Comparison of ENCODE assay signal across 18 cellular contexts in the genomic region with DNA sequence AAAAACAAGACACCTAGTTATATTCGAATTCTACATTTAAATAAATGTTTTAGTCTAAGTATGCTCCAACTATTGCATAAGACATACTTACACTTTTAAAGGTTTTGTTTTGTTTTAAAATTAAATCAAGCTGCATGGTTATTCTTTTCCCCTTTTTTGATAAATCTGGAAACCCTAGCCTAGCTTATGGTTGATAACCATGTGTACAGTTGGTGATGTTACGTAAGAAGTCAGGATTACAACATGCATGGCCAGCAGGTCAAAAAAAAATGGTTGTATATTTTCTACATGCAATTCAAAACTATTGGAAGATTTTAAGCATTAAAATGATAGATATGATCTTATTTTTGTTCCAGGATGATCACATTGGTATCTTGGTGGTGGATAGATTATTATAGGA.
A peak's percentile ranks its signal among the peaks of the same experiment; 100 is the strongest.
DNase-seq lines count a peak whose midpoint lies in the region; FAIRE-seq and TF ChIP-seq lines count a peak whose summit lies in the region.
"Had no signal": no experiment of that assay in that cellular context is flagged by ENCODE, and none has a peak within 500 bp of the region (broad histone marks: within the 10 kb centered on the region; RNA-seq: fewer than 3 reads in every experiment).

No MANE protein-coding gene starts in this region.

- H3K36me3 ChIP-seq in breast epithelium = no peaks in the 10 kb centered on the region
- H3K36me3 ChIP-seq in bronchial epithelial cell (ENCODE audit: control insufficient read depth, insufficient read depth, low read length) = no peaks in the 10 kb centered on the region
- H3K36me3 ChIP-seq: BLaER1 treated with 17β-estradiol and CSF1 and Interleukin-3, amounts not matched to agents 10 nM and 100 nM had no signal

- no peaks in the 10 kb centered on the region for H3K27me3 Mint-ChIP-seq in MCF 10A (ENCODE audit: insufficient read depth, unreplicated experiment)
- no peaks in the 10 kb centered on the region for H3K27me3 Mint-ChIP-seq in activated T-helper 1 cell treated with anti-CD3 and anti-CD28 coated beads, Interleukin-12 subunit alpha, Interleukin-12 subunit beta, Interleukin-2, Interleukin-4 antibody, amounts not matched to agents 30 ng/mL and 10 ng/mL and 1 ng/mL, durations not matched to agents 14 hours and 24 hours and 36 hours (ENCODE audit: insufficient read depth)
- H3K27me3 Mint-ChIP-seq: CD8-positive, alpha-beta memory T cell had no signal

- FAIRE-seq in bronchial epithelial cell (lab: Jason Lieb, UNC) = no peak

- no peak overlapping the region for H3K27ac Mint-ChIP-seq in MCF 10A (ENCODE audit: low read depth, unreplicated experiment)
- no peak overlapping the region for H3K27ac Mint-ChIP-seq in activated T-helper 1 cell treated with anti-CD3 and anti-CD28 coated beads, Interleukin-12 subunit alpha, Interleukin-12 subunit beta, Interleukin-2, Interleukin-4 antibody, amounts not matched to agents 30 ng/mL and 10 ng/mL and 1 ng/mL, durations not matched to agents 14 hours and 24 hours and 36 hours
- H3K27ac Mint-ChIP-seq: CD8-positive, alpha-beta memory T cell; HFFc6 had no signal

- intact Hi-C loops in MCF 10A (cut with micrococcal nuclease) = no loop called here
- intact Hi-C loops in breast epithelium (cut with DNase I; ENCODE audit: low total_unique reads) = no loop called here
- intact Hi-C loops in activated T-helper 1 cell treated with anti-CD3 and anti-CD28 coated beads, Interleukin-12 subunit alpha, Interleukin-12 subunit beta, Interleukin-2, Interleukin-4 antibody, amounts not matched to agents 30 ng/mL and 10 ng/mL and 1 ng/mL, durations not matched to agents 14 hours and 24 hours and 36 hours (cut with micrococcal nuclease) = no loop called here

- TF ChIP-seq POLR2A in breast epithelium (IDR thresholded peaks at IDR 0.05) = no peak

- no peaks in the 10 kb centered on the region for H3K36me3 Mint-ChIP-seq in MCF 10A (ENCODE audit: insufficient read depth, unreplicated experiment)
- H3K36me3 Mint-ChIP-seq in activated T-helper 1 cell treated with anti-CD3 and anti-CD28 coated beads, Interleukin-12 subunit alpha, Interleukin-12 subunit beta, Interleukin-2, Interleukin-4 antibody, amounts not matched to agents 30 ng/mL and 10 ng/mL and 1 ng/mL, durations not matched to agents 14 hours and 24 hours and 36 hours (ENCODE audit: low read depth) = no peaks in the 10 kb centered on the region
- H3K36me3 Mint-ChIP-seq: CD8-positive, alpha-beta memory T cell had no signal

- DNase-seq in MCF 10A (ENCODE audit: unreplicated experiment) (peak; percentile 40), breast epithelium (ENCODE audit: low spot score in 2 of 2) (no peak), NCI-H226 (peak; percentile 40), bronchial epithelial cell (ENCODE audit: low read depth) (peak; percentile 0), foreskin fibroblast (peak; percentile 33 to 52), GDM1 (lab: John Stamatoyannopoulos, UW) (no peak), substantia nigra (lab: John Stamatoyannopoulos, UW) (no peak)
- DNase-seq in activated T-helper 1 cell treated with anti-CD3 and anti-CD28 coated beads, Interleukin-12 subunit alpha, Interleukin-12 subunit beta, Interleukin-2, Interleukin-4 antibody, amounts not matched to agents 30 ng/mL and 10 ng/mL and 1 ng/mL, durations not matched to agents 14 hours and 24 hours and 36 hours (ENCODE audit: low spot score) = no peak
- DNase-seq: CD8-positive, alpha-beta memory T cell; HFFc6; Kasumi-1; NCI-H1436; NCI-H2029; NCI-H2171 treated with DMSO at 0.1 percent for 48 hours; NCI-H510A treated with DMSO at 0.1 percent for 48 hours; NCI-H82; RPMI8226 had no signal

- H3K4me3 ChIP-seq in breast epithelium = no peak overlapping the region
- H3K4me3 ChIP-seq in bronchial epithelial cell (ENCODE audit: low read depth, low read length) = no peak overlapping the region
- H3K4me3 ChIP-seq in foreskin fibroblast (ENCODE audit: low read depth in 1 of 2, low read length in 2 of 2) = no peak overlapping the region
- H3K4me3 ChIP-seq: BLaER1 treated with 17β-estradiol and CSF1 and Interleukin-3, amounts not matched to agents 10 nM and 100 nM had no signal

- H3K4me3 Mint-ChIP-seq in MCF 10A (ENCODE audit: unreplicated experiment) = no peak overlapping the region
- H3K4me3 Mint-ChIP-seq in activated T-helper 1 cell treated with anti-CD3 and anti-CD28 coated beads, Interleukin-12 subunit alpha, Interleukin-12 subunit beta, Interleukin-2, Interleukin-4 antibody, amounts not matched to agents 30 ng/mL and 10 ng/mL and 1 ng/mL, durations not matched to agents 14 hours and 24 hours and 36 hours = no peak overlapping the region
- H3K4me3 Mint-ChIP-seq: CD8-positive, alpha-beta memory T cell; HFFc6 had no signal

- H3K4me1 ChIP-seq in breast epithelium = no peaks in the 10 kb centered on the region

- peaks cover 4% of the 10 kb centered on the region for H3K4me1 Mint-ChIP-seq in MCF 10A (ENCODE audit: insufficient read depth, unreplicated experiment)
- no peaks in the 10 kb centered on the region for H3K4me1 Mint-ChIP-seq in activated T-helper 1 cell treated with anti-CD3 and anti-CD28 coated beads, Interleukin-12 subunit alpha, Interleukin-12 subunit beta, Interleukin-2, Interleukin-4 antibody, amounts not matched to agents 30 ng/mL and 10 ng/mL and 1 ng/mL, durations not matched to agents 14 hours and 24 hours and 36 hours (ENCODE audit: low read depth)
- H3K4me1 Mint-ChIP-seq: CD8-positive, alpha-beta memory T cell had no signal

- H3K9me3 Mint-ChIP-seq in MCF 10A (ENCODE audit: unreplicated experiment) = peaks cover 7% of the 10 kb centered on the region
- no peaks in the 10 kb centered on the region for H3K9me3 Mint-ChIP-seq in activated T-helper 1 cell treated with anti-CD3 and anti-CD28 coated beads, Interleukin-12 subunit alpha, Interleukin-12 subunit beta, Interleukin-2, Interleukin-4 antibody, amounts not matched to agents 30 ng/mL and 10 ng/mL and 1 ng/mL, durations not matched to agents 14 hours and 24 hours and 36 hours
- H3K9me3 Mint-ChIP-seq: HFFc6 had no signal

- TF ChIP-seq CTCF in MCF 10A (IDR thresholded peaks at IDR 0.05; ENCODE audit: unreplicated experiment) = no peak
- no peak for TF ChIP-seq CTCF in breast epithelium (IDR thresholded peaks at IDR 0.05)
- TF ChIP-seq CTCF in bronchial epithelial cell (IDR thresholded peaks at IDR 0.05; ENCODE audit: insufficient read depth, low read length, severe bottlenecking) = no peak
- no peak for TF ChIP-seq CTCF in foreskin fibroblast (IDR thresholded peaks at IDR 0.05; ENCODE audit: low read depth, low read length)

- no peaks in the 10 kb centered on the region for H3K9me3 ChIP-seq in breast epithelium
- H3K9me3 ChIP-seq: BLaER1 treated with 17β-estradiol and CSF1 and Interleukin-3, amounts not matched to agents 10 nM and 100 nM had no signal

- H3K27me3 ChIP-seq in breast epithelium (no peaks in the 10 kb centered on the region), bronchial epithelial cell (ENCODE audit: control insufficient read depth, insufficient read depth, low read length) (no peaks in the 10 kb centered on the region)
- H3K27me3 ChIP-seq: BLaER1 treated with 17β-estradiol and CSF1 and Interleukin-3, amounts not matched to agents 10 nM and 100 nM had no signal

- H3K27ac ChIP-seq in breast epithelium = no peak overlapping the region
- H3K27ac ChIP-seq in substantia nigra (ENCODE audit: low read depth, low read length, poor library complexity, severe bottlenecking) = no peak overlapping the region
- H3K27ac ChIP-seq: BLaER1 treated with 17β-estradiol and CSF1 and Interleukin-3, amounts not matched to agents 10 nM and 100 nM had no signal

- CTCF ChIA-PET in MCF 10A (lab: Yijun Ruan, JAX) = no interaction called here

- POLR2A ChIA-PET in MCF 10A (lab: Yijun Ruan, JAX) = interaction anchor here (0.6 kb wide), 1 partner anchor 1692 kb away, joined by 4 read pairs; no protein-coding TSS in a partner anchor

- no TSS peak for BruUV-seq in MCF 10A (replicated peaks; lab: Mats Ljungman, UMichigan)

Comparison
In these comparisons a context has a peak if more than half of its experiments do, and no peak if none do; other contexts are left out.
1. DNase-seq: peak in MCF 10A (single experiment), NCI-H226 (single experiment), bronchial epithelial cell (single experiment) and foreskin fibroblast (2 of 2); none in breast epithelium (0 of 2), GDM1 (single experiment), substantia nigra (0 of 49) and activated T-helper 1 cell treated with anti-CD3 and anti-CD28 coated beads, Interleukin-12 subunit alpha, Interleukin-12 subunit beta, Interleukin-2, Interleukin-4 antibody, amounts not matched to agents 30 ng/mL and 10 ng/mL and 1 ng/mL, durations not matched to agents 14 hours and 24 hours and 36 hours (single experiment).